Comparison of ENCODE assay signal across 11 cellular contexts in the genomic region with DNA sequence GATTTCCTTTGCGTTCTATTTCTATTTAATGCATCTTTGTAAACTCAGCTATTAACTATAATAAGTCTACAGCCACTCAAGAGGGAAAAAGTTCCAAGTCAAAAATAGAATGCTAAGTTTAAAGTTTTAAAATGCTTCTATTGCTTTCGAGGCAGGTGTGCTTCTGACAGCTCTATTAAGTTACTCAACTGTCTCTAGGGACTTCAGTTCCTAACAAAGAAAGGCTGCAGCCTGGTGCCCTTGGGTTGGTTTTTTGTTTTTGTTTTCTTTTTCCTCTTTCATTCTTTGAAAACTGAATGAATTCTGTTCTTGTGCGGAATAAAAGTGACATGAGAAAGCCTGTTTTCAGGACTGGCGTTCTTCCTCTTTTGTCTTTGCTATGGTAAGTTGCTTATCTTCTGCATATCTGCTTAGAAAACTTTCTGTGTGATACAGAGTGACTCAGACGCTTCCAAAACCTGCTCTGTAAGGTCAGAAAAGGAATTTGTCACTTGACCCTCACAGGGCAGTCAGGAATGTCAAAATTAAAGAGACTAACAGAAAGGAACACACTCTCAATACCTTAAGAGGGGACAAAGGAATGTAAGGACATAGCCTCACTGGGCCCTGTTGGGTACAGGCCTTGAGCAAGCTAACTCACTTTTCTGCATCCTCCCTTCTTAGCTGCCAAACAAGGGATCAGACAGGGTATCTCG. TPM values are rescaled to one million over a fixed set of nuclear protein-coding genes. Genes with fewer than 3 reads are reported as not detected.
DNase-seq lines count a peak whose midpoint lies in the region; ATAC-seq and TF ChIP-seq lines count a peak whose summit lies in the region.
"Had no signal": no experiment of that assay in that cellular context is flagged by ENCODE, and none has a peak within 500 bp of the region (broad histone marks: within the 10 kb centered on the region; RNA-seq: fewer than 3 reads in every experiment).

No MANE protein-coding gene starts in this region.

- peaks cover 68% of the 10 kb centered on the region for H3K79me2 ChIP-seq in neural progenitor cell (ENCODE audit: low read depth)

- H3K27ac ChIP-seq in neural progenitor cell: no peak overlapping the region
- no peak overlapping the region for H3K27ac ChIP-seq in uterus

- TF ChIP-seq POLR2A in NB4 (IDR thresholded peaks at IDR 0.05; ENCODE audit: extremely low read depth, insufficient read length) (no peak), uterus (IDR thresholded peaks at IDR 0.05) (no peak)

- peaks cover 43% of the 10 kb centered on the region for H3K4me1 Mint-ChIP-seq in neural progenitor cell

- peak overlapping the region; percentile 58 for H3K4me3 Mint-ChIP-seq in neural progenitor cell

- intact Hi-C loops in uterus (cut with DNase I; ENCODE audit: low total_unique reads): no loop called here

- H2AFZ ChIP-seq in neural progenitor cell (replicated peaks): no peak overlapping the region

- H3K9ac ChIP-seq in neural progenitor cell: no peak overlapping the region

- peak overlapping the region; percentile 95 for H3K27ac Mint-ChIP-seq in neural progenitor cell

- peak overlapping the region; percentile 42 for H3K4me2 ChIP-seq in neural progenitor cell

- TF ChIP-seq CTCF in NB4 (IDR thresholded peaks at IDR 0.05; ENCODE audit: low read depth, low read length): no peak
- no peak for TF ChIP-seq CTCF in fibroblast of the aortic adventitia (IDR thresholded peaks at IDR 0.05; ENCODE audit: insufficient read depth, low read length)
- no peak for TF ChIP-seq CTCF in neural progenitor cell (IDR thresholded peaks at IDR 0.05)
- TF ChIP-seq CTCF in uterus (IDR thresholded peaks at IDR 0.05): no peak

- H3K4me1 ChIP-seq in neural progenitor cell: peaks cover 21% of the 10 kb centered on the region
- peaks cover 0 to 4% of the 10 kb centered on the region in 2 donors for H3K4me1 ChIP-seq in uterus

- DNase-seq in NB4 (ENCODE audit: low read depth) (peak; percentile 49), fibroblast of the aortic adventitia (ENCODE audit: low read depth) (peak; percentile 24), neural progenitor cell (ENCODE audit: low spot score) (peak; percentile 44), SKM-1 treated with dmso at 0.1 percent for 144 hours (lab: John Stamatoyannopoulos, UW; ENCODE audit: unreplicated experiment) (no peak), uterus (no peak)
- DNase-seq: GDM1, NCI-H526 treated with DMSO at 0.1 percent for 48 hours, right cardiac atrium had no signal

- H4K20me1 ChIP-seq in neural progenitor cell (ENCODE audit: low read depth): peaks cover 16% of the 10 kb centered on the region

- H3K9me3 Mint-ChIP-seq in neural progenitor cell: peaks cover 2% of the 10 kb centered on the region

- H3K36me3 ChIP-seq in neural progenitor cell (no peaks in the 10 kb centered on the region), uterus (no peaks in the 10 kb centered on the region)

- H3F3A ChIP-seq in neural progenitor cell (ENCODE audit: low read depth): peaks cover 13% of the 10 kb centered on the region

- H3K27me3 Mint-ChIP-seq in neural progenitor cell (ENCODE audit: insufficient read depth, low read depth): no peaks in the 10 kb centered on the region

- H3K36me3 Mint-ChIP-seq in neural progenitor cell: peaks cover 8% of the 10 kb centered on the region

- ATAC-seq in GM21423 (IDR thresholded peaks at IDR 0.05; ENCODE audit: unreplicated experiment) (peak; percentile 51), HG03460 (IDR thresholded peaks at IDR 0.05; ENCODE audit: unreplicated experiment) (no peak), HG02870 (IDR thresholded peaks at IDR 0.05; ENCODE audit: unreplicated experiment) (no peak)

- H3K4me3 ChIP-seq in NB4 (ENCODE audit: low read depth, low read length): no peak overlapping the region
- no peak overlapping the region for H3K4me3 ChIP-seq in fibroblast of the aortic adventitia (ENCODE audit: low read depth, low read length)
- H3K4me3 ChIP-seq in neural progenitor cell: no peak overlapping the region
- H3K4me3 ChIP-seq in uterus: no peak overlapping the region

- H3K9me3 ChIP-seq in neural progenitor cell (ENCODE audit: low read depth) (no peaks in the 10 kb centered on the region), uterus (no peaks in the 10 kb centered on the region)

- H3K27me3 ChIP-seq in neural progenitor cell (no peaks in the 10 kb centered on the region), uterus (no peaks in the 10 kb centered on the region)

RNA-seq across cellular contexts. Expression of a gene that starts 56.1 kb away (rescaled TPM):
- total RNA-seq in fibroblast of the aortic adventitia (ENCODE audit: low replicate concordance) (7.9 and 17.8 TPM in 2 replicates), neural progenitor cell (ENCODE audit: low replicate concordance) (7.7 and 12.1 TPM in 2 replicates), uterus (10 to 100 TPM in 1 of 4 donors, 1 to 10 TPM in 3; 2.8 to 30.9 (median 7.9) TPM)

Comparison
In these comparisons a context has a peak if more than half of its experiments do, and no peak if none do; other contexts are left out.
1. DNase-seq: peak in NB4 (single experiment), fibroblast of the aortic adventitia (single experiment) and neural progenitor cell (single experiment); none in SKM-1 treated with dmso at 0.1 percent for 144 hours (single experiment) and uterus (0 of 2).